ENCODE assay signal across 15 cellular contexts in the genomic region with DNA sequence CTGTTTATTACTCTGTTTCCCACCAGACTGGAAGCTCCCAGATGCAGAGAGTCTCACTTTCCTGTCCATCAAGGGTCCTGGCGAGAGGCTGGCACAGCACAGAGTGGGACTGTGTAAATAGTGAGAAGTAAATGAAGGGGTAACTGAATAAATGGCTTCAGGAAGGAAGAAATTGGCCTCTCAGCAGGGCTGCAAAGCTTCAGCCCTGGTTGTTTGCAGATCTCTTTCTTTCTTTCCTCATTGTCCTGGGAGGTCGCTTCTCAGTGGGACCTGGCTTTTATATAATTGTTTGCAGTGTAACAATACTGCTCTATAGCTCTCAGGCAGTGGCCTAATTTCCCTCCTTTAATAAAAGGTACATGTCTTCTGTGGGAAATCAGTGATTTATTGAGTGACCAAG.
"Had no signal": no experiment of that assay in that cellular context is flagged by ENCODE, and none has a peak within 500 bp of the region (broad histone marks: within the 10 kb centered on the region; RNA-seq: fewer than 3 reads in every experiment).

No MANE protein-coding gene starts in this region.

- H3K27ac Mint-ChIP-seq: activated CD4-positive, alpha-beta T cell treated with anti-CD3 and anti-CD28 coated beads, Interleukin-2, amount 10 ng/mL, durations not matched to agents 24 days and 14 days; activated naive CD8-positive, alpha-beta T cell; natural killer cell treated with Interleukin-12 subunit alpha and Interleukin-12 subunit beta and Interleukin-15 and Interleukin-18, amount 100 ng/mL, for 72 hours; stimulated activated naive B cell treated with anti-CD40 and anti-IgM and Interleukin-4, amounts not matched to agents 10 μg/mL and 1 μg/mL and 100 μg/mL, for 72 hours had no signal

- H3K36me3 ChIP-seq: gastrocnemius medialis, lower lobe of right lung, thoracic aorta, upper lobe of left lung had no signal

- H3K36me3 Mint-ChIP-seq: activated naive CD8-positive, alpha-beta T cell; natural killer cell treated with Interleukin-12 subunit alpha and Interleukin-12 subunit beta and Interleukin-15 and Interleukin-18, amount 100 ng/mL, for 72 hours had no signal

- H3K9me3 Mint-ChIP-seq: activated CD4-positive, alpha-beta T cell treated with anti-CD3 and anti-CD28 coated beads, Interleukin-2, amount 10 ng/mL, durations not matched to agents 24 days and 14 days; natural killer cell treated with Interleukin-12 subunit alpha and Interleukin-12 subunit beta and Interleukin-15 and Interleukin-18, amount 100 ng/mL, for 72 hours had no signal

- H3K4me3 ChIP-seq: gastrocnemius medialis, lower lobe of right lung, thoracic aorta, upper lobe of left lung had no signal

- DNase-seq: activated CD4-positive, alpha-beta T cell treated with anti-CD3 and anti-CD28 coated beads, Interleukin-2, amount 10 ng/mL, durations not matched to agents 24 days and 14 days; activated CD4-positive, CD25-positive, alpha-beta regulatory T cell; activated gamma-delta T cell treated with Interleukin-2 at 50 U/mL for 16 hours; effector CD4-positive, alpha-beta T cell; gastrocnemius medialis; head of caudate nucleus; lower lobe of right lung; nucleus accumbens; posterior cingulate gyrus; stimulated activated naive B cell treated with anti-CD40 and anti-IgM and Interleukin-4, amounts not matched to agents 10 μg/mL and 1 μg/mL and 100 μg/mL, for 72 hours; upper lobe of left lung had no signal

- H3K4me3 Mint-ChIP-seq: activated CD4-positive, alpha-beta T cell treated with anti-CD3 and anti-CD28 coated beads, Interleukin-2, amount 10 ng/mL, durations not matched to agents 24 days and 14 days; activated naive CD8-positive, alpha-beta T cell; natural killer cell treated with Interleukin-12 subunit alpha and Interleukin-12 subunit beta and Interleukin-15 and Interleukin-18, amount 100 ng/mL, for 72 hours; stimulated activated naive B cell treated with anti-CD40 and anti-IgM and Interleukin-4, amounts not matched to agents 10 μg/mL and 1 μg/mL and 100 μg/mL, for 72 hours had no signal

- H3K27me3 ChIP-seq: gastrocnemius medialis, upper lobe of left lung had no signal

- H3K9me3 ChIP-seq: gastrocnemius medialis, lower lobe of right lung, thoracic aorta, upper lobe of left lung had no signal

- H3K27ac ChIP-seq: gastrocnemius medialis, lower lobe of right lung, thoracic aorta, upper lobe of left lung had no signal

- ATAC-seq: esophagus mucosa; gastrocnemius medialis; lower lobe of right lung; natural killer cell treated with Interleukin-12 subunit alpha and Interleukin-12 subunit beta and Interleukin-15 and Interleukin-18, amount 100 ng/mL, for 72 hours; stimulated activated naive B cell treated with anti-CD40 and anti-IgM and Interleukin-4, amounts not matched to agents 10 μg/mL and 1 μg/mL and 100 μg/mL, for 72 hours had no signal

- H3K4me1 ChIP-seq: gastrocnemius medialis, lower lobe of right lung, upper lobe of left lung had no signal

- H3K4me1 Mint-ChIP-seq: activated CD4-positive, alpha-beta T cell treated with anti-CD3 and anti-CD28 coated beads, Interleukin-2, amount 10 ng/mL, durations not matched to agents 24 days and 14 days; stimulated activated naive B cell treated with anti-CD40 and anti-IgM and Interleukin-4, amounts not matched to agents 10 μg/mL and 1 μg/mL and 100 μg/mL, for 72 hours had no signal
